Comparison of ENCODE assay signal across 9 cellular contexts in genomic region chr9:86034863-86035734, GRCh38.
DNase-seq lines count a peak whose midpoint lies in the region; ATAC-seq, FAIRE-seq and TF ChIP-seq lines count a peak whose summit lies in the region.
"Had no signal": no experiment of that assay in that cellular context is flagged by ENCODE, and none has a peak within 500 bp of the region (broad histone marks: within the 10 kb centered on the region; RNA-seq: fewer than 3 reads in every experiment).

No MANE protein-coding gene starts in this region.

- 67 to 75% methylated on average over 15 to 17 of the region's 17 CpGs for WGBS in GM23248 (ENCODE audit: low coverage in 1 of 2, low lambda C conversion rate in 2 of 2, missing lambda C conversion rate in 2 of 2), 2 experiments
- 78% methylated on average over 17 of the region's 17 CpGs; no CpG with 5 or more reads in 1 of the 2 experiments for WGBS in H1 (ENCODE audit: extremely low coverage in 1 of 2, insufficient coverage in 1 of 2, insufficient read length in 1 of 2, insufficient replicate concordance in 2 of 2, low coverage in 1 of 2, low lambda C conversion rate in 2 of 2, missing lambda C conversion rate in 1 of 2), 2 experiments

- no peak overlapping the region for H3K56ac ChIP-seq in H1 (replicated peaks; ENCODE audit: insufficient read length, low read depth, low read length)

- H3K23me2 ChIP-seq in H1 (ENCODE audit: low read depth, low read length) = no peaks in the 10 kb centered on the region

- H3K9me3 Mint-ChIP-seq in stimulated activated naive B cell treated with anti-CD40 and anti-IgM and Interleukin-4, amounts not matched to agents 10 μg/mL and 1 μg/mL and 100 μg/mL, for 72 hours = no peaks in the 10 kb centered on the region

- H3K79me2 ChIP-seq in GM23248 (ENCODE audit: insufficient read depth) = no peaks in the 10 kb centered on the region
- no peaks in the 10 kb centered on the region for H3K79me2 ChIP-seq in H1 (ENCODE audit: control insufficient read depth in 1 of 2, insufficient read depth in 2 of 2, low read length in 2 of 2)

- H4K91ac ChIP-seq in H1 (replicated peaks; ENCODE audit: insufficient read length, low read length) = no peak overlapping the region

- H3K36me3 Mint-ChIP-seq in stimulated activated naive B cell treated with anti-CD40 and anti-IgM and Interleukin-4, amounts not matched to agents 10 μg/mL and 1 μg/mL and 100 μg/mL, for 72 hours = peaks cover 7 to 11% of the 10 kb centered on the region in 2 donors

- H3K4me2 ChIP-seq in GM23248 (ENCODE audit: unreplicated experiment) (no peak overlapping the region), H1 (ENCODE audit: insufficient read depth in 1 of 2, low read depth in 2 of 2, low read length in 2 of 2) (no peak overlapping the region)

- H2AFZ ChIP-seq in GM23248 (no peak overlapping the region), H1 (ENCODE audit: low read length) (no peak overlapping the region)

- FAIRE-seq in H1 (lab: Jason Lieb, UNC) = peak; percentile 39

- TF ChIP-seq CTCF in BJ (IDR thresholded peaks at IDR 0.05; ENCODE audit: insufficient read depth, low read depth, low read length) (peak; percentile 63), H1 (IDR thresholded peaks at IDR 0.05; ENCODE audit: control extremely low read depth in 1 of 3, insufficient read depth in 1 of 3, low read depth in 1 of 3, low read length in 3 of 3) (peak; percentile 76 to 92 (median 91))

- no peak overlapping the region for H4K8ac ChIP-seq in H1 (ENCODE audit: extremely low read depth, insufficient read depth, low read length)

- peaks cover 8% of the 10 kb centered on the region for H3K36me3 ChIP-seq in BJ (ENCODE audit: control insufficient read depth, insufficient read depth, low read length)
- no peaks in the 10 kb centered on the region; the same call in 1 of the 2 replicates for H3K36me3 ChIP-seq in GM23248 (ENCODE audit: low read depth)
- peaks cover 5 to 28% (median 16%) of the 10 kb centered on the region in 4 experiments; a peak in 6 of 8 replicates for H3K36me3 ChIP-seq in H1 (ENCODE audit: control insufficient read depth in 2 of 4, insufficient read depth in 4 of 4, low read length in 3 of 4)
- H3K36me3 ChIP-seq: thoracic aorta had no signal

- H3K27ac ChIP-seq in GM23248 (no peak overlapping the region), H1 (ENCODE audit: low read depth, low read length) (no peak overlapping the region)
- H3K27ac ChIP-seq: thoracic aorta had no signal

- H4K5ac ChIP-seq in H1 (ENCODE audit: insufficient read length, low read depth, low read length) = no peak overlapping the region

- no peak overlapping the region for H3K4me3 Mint-ChIP-seq in stimulated activated naive B cell treated with anti-CD40 and anti-IgM and Interleukin-4, amounts not matched to agents 10 μg/mL and 1 μg/mL and 100 μg/mL, for 72 hours

- no peak for TF ChIP-seq EP300 in H1 (IDR thresholded peaks at IDR 0.05; ENCODE audit: borderline replicate concordance in 1 of 2, low read depth in 2 of 2, low read length in 2 of 2)

- no peaks in the 10 kb centered on the region for H4K20me1 ChIP-seq in GM23248 (ENCODE audit: insufficient read depth)
- peaks cover 0 to 4% of the 10 kb centered on the region in 2 experiments for H4K20me1 ChIP-seq in H1 (replicated peaks in 1 of 2; ENCODE audit: control insufficient read depth in 1 of 2, insufficient read depth in 2 of 2, low read length in 2 of 2)

- H2BK20ac ChIP-seq in H1 (ENCODE audit: low read length) = no peak overlapping the region

- no peaks in the 10 kb centered on the region for H3K9me3 ChIP-seq in GM23248 (ENCODE audit: low read depth)
- no peaks in the 10 kb centered on the region for H3K9me3 ChIP-seq in H1 (ENCODE audit: insufficient read depth in 2 of 2, low read depth in 1 of 2, low read length in 1 of 2)
- H3K9me3 ChIP-seq: thoracic aorta had no signal

- DNase-seq in BJ (ENCODE audit: low read depth) (no peak), GM23248 (peak; percentile 60), NCI-H526 treated with DMSO at 0.1 percent for 48 hours (lab: John Stamatoyannopoulos, UW) (peak; percentile 4), H1 (ENCODE audit: low read depth in 1 of 2, low spot score in 2 of 2) (peak; percentile 49 to 75), skeletal muscle cell (ENCODE audit: low read depth) (peak; percentile 12)
- no peak for DNase-seq in stimulated activated naive B cell treated with anti-CD40 and anti-IgM and Interleukin-4, amounts not matched to agents 10 μg/mL and 1 μg/mL and 100 μg/mL, for 72 hours

- TF ChIP-seq POLR2A in H1 (IDR thresholded peaks at IDR 0.05; ENCODE audit: control extremely low read depth in 1 of 2, low read depth in 2 of 2, low read length in 2 of 2) = no peak

- peaks cover 0 to 4% of the 10 kb centered on the region in 2 donors for H3K27me3 Mint-ChIP-seq in stimulated activated naive B cell treated with anti-CD40 and anti-IgM and Interleukin-4, amounts not matched to agents 10 μg/mL and 1 μg/mL and 100 μg/mL, for 72 hours

- peaks cover 12% of the 10 kb centered on the region; the same call in 1 of the 2 replicates for H3F3A ChIP-seq in GM23248 (ENCODE audit: insufficient read depth)

- peak; percentile 73 to 77 for TF ChIP-seq RAD21 in H1 (IDR thresholded peaks at IDR 0.05 in 1 of 2, conservative IDR thresholded peaks at IDR 0.05 in 1 of 2; ENCODE audit: low read depth in 2 of 2, low read length in 2 of 2)

- H3K4ac ChIP-seq in H1 (replicated peaks; ENCODE audit: insufficient read length, low read depth, low read length) = no peak overlapping the region

- H3K9ac ChIP-seq in GM23248 = no peak overlapping the region
- no peak overlapping the region for H3K9ac ChIP-seq in H1 (replicated peaks in 1 of 4; ENCODE audit: extremely low read depth in 1 of 4, low read depth in 3 of 4, low read length in 3 of 4)

- H3K4me1 Mint-ChIP-seq in stimulated activated naive B cell treated with anti-CD40 and anti-IgM and Interleukin-4, amounts not matched to agents 10 μg/mL and 1 μg/mL and 100 μg/mL, for 72 hours = no peaks in the 10 kb centered on the region

- H2BK120ac ChIP-seq in H1 (replicated peaks; ENCODE audit: low read depth, low read length) = no peak overlapping the region

- H3K4me1 ChIP-seq in GM23248 (ENCODE audit: insufficient read depth) = no peaks in the 10 kb centered on the region; the same call in 1 of the 2 replicates
- H3K4me1 ChIP-seq in H1 (replicated peaks in 1 of 4; ENCODE audit: control insufficient read depth in 3 of 4, insufficient read depth in 4 of 4, low read length in 3 of 4) = peaks cover 0 to 5% (median under 1%) of the 10 kb centered on the region in 4 experiments; a peak in 3 of 7 replicates

- no peak overlapping the region for H2BK12ac ChIP-seq in H1 (ENCODE audit: low read depth, low read length)

- POLR2A ChIA-PET in BJ (lab: Charles Lee) (interaction anchor here (0.6 kb wide), 1 partner anchor 58 kb away, joined by 19 read pairs; no protein-coding TSS in a partner anchor), H1 (lab: Charles Lee; ENCODE audit: partially characterized antibody) (interaction anchor here (0.7 to 1.0 kb wide), 4 partner anchors 10 to 65 kb away, joined by 3 to 4 read pairs (median 3); no protein-coding TSS in a partner anchor)

- no peak for ATAC-seq in HG02981 (IDR thresholded peaks at IDR 0.05; ENCODE audit: unreplicated experiment)
- no peak for ATAC-seq in GM21528 (IDR thresholded peaks at IDR 0.05; ENCODE audit: low FRiP score, unreplicated experiment)
- ATAC-seq in stimulated activated naive B cell treated with anti-CD40 and anti-IgM and Interleukin-4, amounts not matched to agents 10 μg/mL and 1 μg/mL and 100 μg/mL, for 72 hours (replicated peaks) = no peak

- H2AK5ac ChIP-seq in H1 (ENCODE audit: low read depth, low read length) = no peak overlapping the region

- H3K79me1 ChIP-seq in H1 (ENCODE audit: low read depth, low read length) = no peaks in the 10 kb centered on the region

- in situ Hi-C loops in GM23248 (cut with MboI) = no loop called here

- no peak overlapping the region for H2BK5ac ChIP-seq in H1 (ENCODE audit: low read depth, low read length)

- H3K4me3 ChIP-seq in BJ (ENCODE audit: low read depth, low read length) = no peak overlapping the region
- no peak overlapping the region for H3K4me3 ChIP-seq in GM23248
- no peak overlapping the region for H3K4me3 ChIP-seq in H1 (ENCODE audit: extremely low read depth in 1 of 4, insufficient read depth in 2 of 4, low read depth in 3 of 4, low read length in 4 of 4)
- H3K4me3 ChIP-seq in skeletal muscle cell (ENCODE audit: low read depth, low read length) = no peak overlapping the region
- H3K4me3 ChIP-seq: thoracic aorta had no signal

- no peak overlapping the region for H3K14ac ChIP-seq in H1 (ENCODE audit: insufficient read length)

- CTCF ChIA-PET in BJ (lab: Yijun Ruan, JAX) (no interaction called here), H1 (lab: Charles Lee; ENCODE audit: partially characterized antibody) (interaction anchor here (0.5 to 1.9 kb wide), 18 partner anchors 10 to 807 kb away, joined by 3 to 10 read pairs (median 3); no protein-coding TSS in a partner anchor)

- H3K18ac ChIP-seq in H1 (ENCODE audit: extremely low read depth, low read length) = no peak overlapping the region

- H3K27ac Mint-ChIP-seq in stimulated activated naive B cell treated with anti-CD40 and anti-IgM and Interleukin-4, amounts not matched to agents 10 μg/mL and 1 μg/mL and 100 μg/mL, for 72 hours = no peak overlapping the region

- H3K27me3 ChIP-seq in BJ (ENCODE audit: control insufficient read depth, insufficient read depth, low read length) (no peaks in the 10 kb centered on the region), GM23248 (replicated peaks; ENCODE audit: insufficient read depth) (no peaks in the 10 kb centered on the region), H1 (replicated peaks in 1 of 4; ENCODE audit: control insufficient read depth in 3 of 4, extremely low read depth in 1 of 4, insufficient read depth in 3 of 4, low read length in 3 of 4) (no peaks in the 10 kb centered on the region)

- no peak overlapping the region for H2BK15ac ChIP-seq in H1 (ENCODE audit: low read length)

- no peak overlapping the region for H3K23ac ChIP-seq in H1 (ENCODE audit: insufficient read length)

- no peaks in the 10 kb centered on the region for H3K9me2 ChIP-seq in GM23248 (ENCODE audit: insufficient read depth)

TF ChIP-seq in H1, 55 proteins besides CTCF, POLR2A, EP300 and RAD21 (continues in another document):
- TF ChIP-seq GTF2F1 (IDR thresholded peaks at IDR 0.05; ENCODE audit: borderline replicate concordance, low read depth, low read length) (no peak), ATF3 (IDR thresholded peaks at IDR 0.05; ENCODE audit: insufficient read depth, low read depth, low read length) (no peak), JUN (IDR thresholded peaks at IDR 0.05; ENCODE audit: low read depth, low read length) (no peak), FOSL1 (IDR thresholded peaks at IDR 0.05; ENCODE audit: insufficient read depth, low read depth, low read length) (no peak)

Comparison
In these comparisons a context has a peak if more than half of its experiments do, and no peak if none do; other contexts are left out.
1. DNase-seq: peak in GM23248 (single experiment), NCI-H526 treated with DMSO at 0.1 percent for 48 hours (single experiment), H1 (2 of 2) and skeletal muscle cell (single experiment); none in BJ (single experiment) and stimulated activated naive B cell treated with anti-CD40 and anti-IgM and Interleukin-4, amounts not matched to agents 10 μg/mL and 1 μg/mL and 100 μg/mL, for 72 hours (single experiment).